ENCODE assay signal across 8 cellular contexts in the genomic region with DNA sequence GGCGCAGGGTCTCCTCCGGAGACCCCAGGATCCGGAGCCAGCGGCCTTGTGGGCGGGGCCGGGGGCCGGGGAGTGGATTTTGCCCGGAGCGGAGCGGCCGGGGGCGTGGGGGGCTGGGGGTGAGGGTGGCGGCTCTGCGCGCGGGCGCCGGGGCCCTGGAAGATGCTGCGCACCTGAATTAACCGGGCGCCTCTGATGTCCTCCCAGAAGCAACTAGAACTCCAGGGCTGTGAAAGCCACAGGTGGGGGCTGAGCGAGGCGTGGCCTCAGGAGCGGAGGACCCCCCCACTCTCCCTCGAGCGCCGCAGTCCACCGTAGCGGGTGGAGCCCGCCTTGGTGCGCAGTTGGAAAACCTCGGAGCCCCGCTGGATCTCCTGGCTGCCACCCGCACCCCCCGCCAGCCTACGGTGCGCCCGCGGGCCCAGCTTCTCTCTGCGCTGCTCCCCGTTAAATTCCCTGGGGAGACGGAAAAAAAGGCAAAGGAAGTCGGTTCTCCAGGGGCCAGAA. TPM values are rescaled to one million over a fixed set of nuclear protein-coding genes. Genes with fewer than 3 reads are reported as not detected.
DNase-seq lines count a peak whose midpoint lies in the region; ATAC-seq, FAIRE-seq and TF ChIP-seq lines count a peak whose summit lies in the region.

No MANE protein-coding gene starts in this region.

- FAIRE-seq in GM19239 (lab: Jason Lieb, UNC): no peak

- POLR2A ChIA-PET in BJ (lab: Charles Lee): interaction anchor here (0.6 kb wide), 2 partner anchors 22 to 50 kb away, joined by 3 to 12 read pairs; no protein-coding TSS in a partner anchor

- intact Hi-C loops in activated naive CD4-positive, alpha-beta T cell treated with anti-CD3 and anti-CD28 coated beads for 36 hours (cut with micrococcal nuclease): no loop called here
- intact Hi-C loops in Right ventricle myocardium superior (cut with DNase I) (no loop called here), ovary (cut with DNase I) (loop anchor here in 1 of 4 donors (2.0 kb wide), 1 partner anchor 40 kb away; a partner anchor contains a TSS)

- ATAC-seq in Right ventricle myocardium superior (ENCODE audit: poor library complexity): peak; percentile 34
- no peak for ATAC-seq in GM19395 (IDR thresholded peaks at IDR 0.05; ENCODE audit: unreplicated experiment)

- H3K27me3 ChIP-seq in BJ (ENCODE audit: control insufficient read depth, insufficient read depth, low read length) (no peaks in the 10 kb centered on the region), HUES64 (ENCODE audit: insufficient read depth, low read length) (no peaks in the 10 kb centered on the region), ovary (no peaks in the 10 kb centered on the region)

- 2% methylated on average over 43 of the region's 43 CpGs for WGBS in HUES64
- 1 to 2% (median 1%) methylated on average over 39 to 43 of the region's 43 CpGs for WGBS in ovary, 3 donors

- no peaks in the 10 kb centered on the region for H3K9me3 Mint-ChIP-seq in activated naive CD4-positive, alpha-beta T cell treated with anti-CD3 and anti-CD28 coated beads for 36 hours

- no peak overlapping the region for H3K27ac ChIP-seq in HUES64 (ENCODE audit: low read depth, low read length)
- peak overlapping the region; percentile 26 to 65 for H3K27ac ChIP-seq in ovary

- H3K4me1 Mint-ChIP-seq in activated naive CD4-positive, alpha-beta T cell treated with anti-CD3 and anti-CD28 coated beads for 36 hours (ENCODE audit: low read depth): peaks cover 19% of the 10 kb centered on the region

- peaks cover 6% of the 10 kb centered on the region for H3K36me3 Mint-ChIP-seq in activated naive CD4-positive, alpha-beta T cell treated with anti-CD3 and anti-CD28 coated beads for 36 hours (ENCODE audit: low read depth)

- H3K27ac Mint-ChIP-seq in activated naive CD4-positive, alpha-beta T cell treated with anti-CD3 and anti-CD28 coated beads for 36 hours: no peak overlapping the region

- H3K36me3 ChIP-seq in BJ (ENCODE audit: control insufficient read depth, insufficient read depth, low read length) (peaks cover 16% of the 10 kb centered on the region), HUES64 (ENCODE audit: insufficient read depth, low read length) (peaks cover 7% of the 10 kb centered on the region; the same call in 1 of the 2 replicates), ovary (no peaks in the 10 kb centered on the region)

- H3K9me3 ChIP-seq in HUES64 (ENCODE audit: insufficient read depth, low read depth, low read length) (no peaks in the 10 kb centered on the region), ovary (no peaks in the 10 kb centered on the region)

- peak overlapping the region; percentile 67 for H3K4me3 Mint-ChIP-seq in activated naive CD4-positive, alpha-beta T cell treated with anti-CD3 and anti-CD28 coated beads for 36 hours

- TF ChIP-seq EP300 in ovary (IDR thresholded peaks at IDR 0.05): no peak

- CTCF ChIA-PET in BJ (lab: Yijun Ruan, JAX): no interaction called here
- CTCF ChIA-PET in activated naive CD4-positive, alpha-beta T cell treated with anti-CD3 and anti-CD28 coated beads for 36 hours (lab: Charles Lee): no interaction called here

- TF ChIP-seq CTCF in BJ (IDR thresholded peaks at IDR 0.05; ENCODE audit: insufficient read depth, low read depth, low read length) (no peak), ovary (IDR thresholded peaks at IDR 0.05) (no peak)

- H3K4me1 ChIP-seq in HUES64 (ENCODE audit: insufficient read depth, low read length) (peaks cover 13% of the 10 kb centered on the region), ovary (ENCODE audit: insufficient read depth) (peaks cover 10% of the 10 kb centered on the region)

- TF ChIP-seq POLR2A in ovary (IDR thresholded peaks at IDR 0.05): no peak

- DNase-seq in BJ (ENCODE audit: low read depth) (no peak), Right ventricle myocardium superior (no peak), ovary (peak; percentile 52 to 69 (median 59)), COLO668 (lab: John Stamatoyannopoulos, UW; ENCODE audit: unreplicated experiment) (no peak), GM19239 (ENCODE audit: insufficient read length, low spot score) (no peak)
- no peak for DNase-seq in activated naive CD4-positive, alpha-beta T cell treated with anti-CD3 and anti-CD28 coated beads for 36 hours

- peak overlapping the region; percentile 87 for H3K4me3 ChIP-seq in BJ (ENCODE audit: low read depth, low read length)
- H3K4me3 ChIP-seq in HUES64 (ENCODE audit: low read length): peak overlapping the region; percentile 99
- H3K4me3 ChIP-seq in ovary: peak overlapping the region; percentile 99

- 0 out of 2 replicates have a peak overlapping the region, but pooled peaks have one; percentile 40 for H3K9ac ChIP-seq in HUES64 (ENCODE audit: low read depth, low read length)

- H3K27me3 Mint-ChIP-seq in activated naive CD4-positive, alpha-beta T cell treated with anti-CD3 and anti-CD28 coated beads for 36 hours (ENCODE audit: low read depth): no peaks in the 10 kb centered on the region

RNA-seq across cellular contexts. Expression of a gene that starts 0.5 kb away (rescaled TPM):
- polyA plus RNA-seq in BJ (2011; rRNA removed) (10.6 and 17.1 TPM in 2 replicates), ovary (10 to 100 TPM in 1 of 2 donors, 1 to 10 TPM in 1; 8.4 to 20.0 TPM)
- polyA minus RNA-seq in BJ (2011; rRNA and poly(A)+ RNA removed): 7.1 and 11.4 TPM in 2 replicates
- 9.8 TPM for polyA plus RNA-seq in HUES64 (2013, experiment 1 of 2)
- 12.0 TPM for polyA plus RNA-seq in HUES64 (2013, experiment 2 of 2)
- total RNA-seq in activated naive CD4-positive, alpha-beta T cell treated with anti-CD3 and anti-CD28 coated beads for 36 hours: 1 to 10 TPM; 4.0 to 5.4 TPM
- total RNA-seq in Right ventricle myocardium superior (5.1 TPM), ovary (10 to 100 TPM; 18.4 to 30.3 (median 24.2) TPM)

RNA-seq across cellular contexts. Expression of a gene that starts 0.6 kb away (rescaled TPM):
- polyA plus RNA-seq in BJ (2011; rRNA removed) (26.3 and 44.4 TPM in 2 replicates), ovary (10 to 100 TPM; 13.0 to 23.3 TPM)
- 8.7 and 22.2 TPM in 2 replicates for polyA minus RNA-seq in BJ (2011; rRNA and poly(A)+ RNA removed)
- 13.8 TPM for polyA plus RNA-seq in HUES64 (2013, experiment 1 of 2)
- 12.7 TPM for polyA plus RNA-seq in HUES64 (2013, experiment 2 of 2)
- 10 to 100 TPM; 30.3 to 32.1 TPM for total RNA-seq in activated naive CD4-positive, alpha-beta T cell treated with anti-CD3 and anti-CD28 coated beads for 36 hours
- total RNA-seq in Right ventricle myocardium superior (13.4 TPM), ovary (10 to 100 TPM; 10.8 to 39.9 (median 30.6) TPM)

RNA-seq across cellular contexts. Expression of a gene that starts 39.9 kb away (rescaled TPM):
- polyA plus RNA-seq in BJ (2011; rRNA removed) (38.2 and 53.1 TPM in 2 replicates), ovary (10 to 100 TPM; 21.5 to 78.1 TPM)
- polyA minus RNA-seq in BJ (2011; rRNA and poly(A)+ RNA removed): 119 and 151 TPM in 2 replicates
- 13.8 TPM for polyA plus RNA-seq in HUES64 (2013, experiment 1 of 2)
- polyA plus RNA-seq in HUES64 (2013, experiment 2 of 2): 20.4 TPM
- total RNA-seq in activated naive CD4-positive, alpha-beta T cell treated with anti-CD3 and anti-CD28 coated beads for 36 hours: 100 to 1,000 TPM; 234 to 250 TPM
- total RNA-seq in Right ventricle myocardium superior (29.9 TPM), ovary (10 to 100 TPM; 37.3 to 89.1 (median 50.8) TPM)

RNA-seq across cellular contexts. Expression of a gene that starts 50.9 kb away (rescaled TPM):
- not detected in 2 replicates for polyA plus RNA-seq in BJ (2011; rRNA removed)
- not detected in 2 replicates for polyA minus RNA-seq in BJ (2011; rRNA and poly(A)+ RNA removed)
- 0.40 TPM for polyA plus RNA-seq in HUES64 (2013, experiment 1 of 2)
- 0.25 TPM for polyA plus RNA-seq in HUES64 (2013, experiment 2 of 2)
- not detected for total RNA-seq in activated naive CD4-positive, alpha-beta T cell treated with anti-CD3 and anti-CD28 coated beads for 36 hours
- not detected for total RNA-seq in Right ventricle myocardium superior
- total RNA-seq in ovary: 1 to 10 TPM in 1 of 7 donors, under 1 TPM in 4, not detected in 2; 0.10 to 2.3 (median 0.18) TPM
- polyA plus RNA-seq in ovary: under 1 TPM in 1 of 2 donors, not detected in 1; 0.16 TPM

Comparison
In these comparisons a context has a peak if more than half of its experiments do, and no peak if none do; other contexts are left out.
1. DNase-seq: peak in ovary (5 of 5); none in BJ (single experiment), activated naive CD4-positive, alpha-beta T cell treated with anti-CD3 and anti-CD28 coated beads for 36 hours (single experiment), Right ventricle myocardium superior (single experiment), COLO668 (single experiment) and GM19239 (single experiment).
2. Peak in every context shown above with its lines, with median percentiles within 50 percentile points of each other: H3K4me3 ChIP-seq.